8 cellular contexts compared by ENCODE assay signal in genomic region chr3:177357352-177358084, GRCh38.
DNase-seq lines count a peak whose midpoint lies in the region; ATAC-seq lines count a peak whose summit lies in the region.

No MANE protein-coding gene starts in this region.

- H3K27me3 ChIP-seq in mucosa of rectum (ENCODE audit: control insufficient read depth in 2 of 2, insufficient read depth in 2 of 2, low read length in 2 of 2) (no peaks in the 10 kb centered on the region), aorta (ENCODE audit: control insufficient read depth in 1 of 2, insufficient read depth in 2 of 2, low read length in 1 of 2) (no peaks in the 10 kb centered on the region)

- H3K27ac ChIP-seq in mucosa of rectum (ENCODE audit: low read depth in 2 of 2, low read length in 2 of 2) = peak overlapping the region; percentile 98 to 99
- H3K27ac ChIP-seq in aorta (ENCODE audit: low read depth in 1 of 2, low read length in 2 of 2) = peak overlapping the region; percentile 72 to 91

- no peaks in the 10 kb centered on the region for H3K27me3 Mint-ChIP-seq in effector memory CD8-positive, alpha-beta T cell

- H3K9me3 ChIP-seq in mucosa of rectum (ENCODE audit: control insufficient read depth in 2 of 2, low read length in 2 of 2) (no peaks in the 10 kb centered on the region), aorta (ENCODE audit: control insufficient read depth, low read length) (no peaks in the 10 kb centered on the region)

- peaks cover 39 to 43% of the 10 kb centered on the region in 2 donors for H3K4me1 Mint-ChIP-seq in effector memory CD8-positive, alpha-beta T cell (ENCODE audit: low read depth in 2 of 2)

- H3K4me3 ChIP-seq in mucosa of rectum (ENCODE audit: low read length in 2 of 2) (peak overlapping the region; percentile 25 to 69), aorta (ENCODE audit: low read length in 2 of 2) (no peak overlapping the region)

- intact Hi-C loops in aorta (cut with DNase I) = loop anchor here (2.0 to 10.0 kb wide), 4 partner anchors 161 to 967 kb away; partner anchors contain the start of gene TBL1XR1 (in 1 of the 2)

- ATAC-seq in effector memory CD8-positive, alpha-beta T cell (replicated peaks) = no peak
- peak; percentile 39 for ATAC-seq in aorta (ENCODE audit: low FRiP score)

- peaks cover 28% of the 10 kb centered on the region for H3K36me3 Mint-ChIP-seq in effector memory CD8-positive, alpha-beta T cell (ENCODE audit: insufficient read depth)

- no peaks in the 10 kb centered on the region for H3K9me3 Mint-ChIP-seq in effector memory CD8-positive, alpha-beta T cell

- peak overlapping the region; percentile 86 to 88 for H3K4me3 Mint-ChIP-seq in effector memory CD8-positive, alpha-beta T cell

- H3K36me3 ChIP-seq in mucosa of rectum (ENCODE audit: control insufficient read depth in 2 of 2, insufficient read depth in 2 of 2, low read length in 2 of 2) = no peaks in the 10 kb centered on the region
- H3K36me3 ChIP-seq in aorta (ENCODE audit: control insufficient read depth in 1 of 2, insufficient read depth in 2 of 2, low read length in 1 of 2) = no peaks in the 10 kb centered on the region

- 6% methylated on average over 5 of the region's 5 CpGs for WGBS in aorta, 2 donors

- peak overlapping the region; percentile 99 for H3K27ac Mint-ChIP-seq in effector memory CD8-positive, alpha-beta T cell

- H3K4me1 ChIP-seq in mucosa of rectum (ENCODE audit: control insufficient read depth in 2 of 2, insufficient read depth in 2 of 2, low read length in 2 of 2) (peaks cover 45 to 50% of the 10 kb centered on the region in 2 donors), aorta (ENCODE audit: control insufficient read depth in 1 of 2, insufficient read depth in 2 of 2, low read length in 2 of 2) (peaks cover 0 to 4% of the 10 kb centered on the region in 2 donors)

- DNase-seq in DMS153 (lab: John Stamatoyannopoulos, UW) (peak; percentile 37), DMS153 treated with DMSO at 0.1 percent for 48 hours (lab: John Stamatoyannopoulos, UW; ENCODE audit: unreplicated experiment) (no peak), KBM-7 (peak; percentile 65), SW480 (ENCODE audit: low spot score) (peak; percentile 95), aorta (peak in 1 of 2 donors; percentile 51), putamen (ENCODE audit: low spot score) (no peak)
- DNase-seq in effector memory CD8-positive, alpha-beta T cell = no peak

- in situ Hi-C loops in KBM-7 (cut with MboI; ENCODE audit: low pct_unique_long_range_greater_than_20kb, low sequenced_read_pairs) = loop anchor here (10.0 kb wide), 1 partner anchor 163 kb away; the partner anchor contains the start of gene TBL1XR1

- H3K9ac ChIP-seq in mucosa of rectum (ENCODE audit: low read depth in 1 of 2, low read length in 2 of 2) = peak overlapping the region; percentile 72 to 81

Comparison
In these comparisons a context has a peak if more than half of its experiments do, and no peak if none do; other contexts are left out.
1. DNase-seq: peak in DMS153 (single experiment), KBM-7 (single experiment) and SW480 (single experiment); none in DMS153 treated with DMSO at 0.1 percent for 48 hours (single experiment), effector memory CD8-positive, alpha-beta T cell (0 of 3) and putamen (single experiment).
2. H3K4me3 ChIP-seq: peak in mucosa of rectum (2 of 2); none in aorta (0 of 2).